8 cellular contexts compared by ENCODE assay signal in the genomic region with DNA sequence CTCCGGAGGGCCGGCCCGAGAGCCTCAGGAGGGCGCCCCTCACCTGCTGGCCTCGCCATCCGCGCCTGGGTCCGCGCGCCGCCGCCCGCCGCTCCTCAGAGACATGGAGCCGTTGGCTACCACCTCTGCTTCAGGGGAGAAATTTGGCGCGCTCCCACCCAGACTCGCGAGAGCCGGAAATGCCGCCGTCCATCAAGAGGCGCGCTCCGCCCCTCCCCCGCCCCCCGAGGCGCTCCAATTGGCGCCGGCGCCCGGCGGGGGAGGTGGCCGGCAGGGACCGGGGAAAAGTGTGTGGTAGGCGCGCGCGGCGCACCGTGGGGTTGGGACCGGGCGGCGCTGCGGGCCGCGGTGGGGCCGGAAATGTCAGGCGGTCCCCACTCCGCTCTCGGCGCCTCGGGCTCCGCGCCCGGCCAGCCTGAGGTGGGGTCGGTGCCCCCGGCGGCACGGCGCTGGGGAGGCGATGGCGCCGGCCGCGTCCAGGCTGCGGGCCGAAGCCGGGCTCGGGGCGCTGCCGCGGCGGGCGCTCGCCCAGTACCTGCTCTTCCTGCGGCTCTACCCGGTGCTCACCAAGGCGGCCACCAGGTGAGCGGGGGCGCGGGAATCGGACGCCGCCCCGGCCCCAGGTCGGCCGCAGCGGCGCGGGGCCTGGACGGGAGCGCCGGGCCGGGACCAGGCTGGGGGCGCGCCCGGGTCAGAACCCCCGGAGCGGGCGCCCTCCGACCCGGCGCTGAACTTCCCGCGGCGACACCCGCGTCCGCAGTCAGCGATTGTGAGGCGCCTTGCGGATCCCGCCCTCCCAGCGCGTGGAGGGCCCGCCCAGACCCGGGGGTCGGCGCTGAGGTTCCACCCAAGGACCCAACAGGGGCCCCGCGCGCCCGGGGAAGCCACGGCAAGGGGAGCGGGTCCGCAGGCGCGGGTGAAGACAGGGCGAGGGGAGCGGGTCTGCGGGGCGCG. TPM values are rescaled to one million over a fixed set of nuclear protein-coding genes. Genes with fewer than 3 reads are reported as not detected.
DNase-seq lines count a peak whose midpoint lies in the region; ATAC-seq and TF ChIP-seq lines count a peak whose summit lies in the region.

A gene with protein sequence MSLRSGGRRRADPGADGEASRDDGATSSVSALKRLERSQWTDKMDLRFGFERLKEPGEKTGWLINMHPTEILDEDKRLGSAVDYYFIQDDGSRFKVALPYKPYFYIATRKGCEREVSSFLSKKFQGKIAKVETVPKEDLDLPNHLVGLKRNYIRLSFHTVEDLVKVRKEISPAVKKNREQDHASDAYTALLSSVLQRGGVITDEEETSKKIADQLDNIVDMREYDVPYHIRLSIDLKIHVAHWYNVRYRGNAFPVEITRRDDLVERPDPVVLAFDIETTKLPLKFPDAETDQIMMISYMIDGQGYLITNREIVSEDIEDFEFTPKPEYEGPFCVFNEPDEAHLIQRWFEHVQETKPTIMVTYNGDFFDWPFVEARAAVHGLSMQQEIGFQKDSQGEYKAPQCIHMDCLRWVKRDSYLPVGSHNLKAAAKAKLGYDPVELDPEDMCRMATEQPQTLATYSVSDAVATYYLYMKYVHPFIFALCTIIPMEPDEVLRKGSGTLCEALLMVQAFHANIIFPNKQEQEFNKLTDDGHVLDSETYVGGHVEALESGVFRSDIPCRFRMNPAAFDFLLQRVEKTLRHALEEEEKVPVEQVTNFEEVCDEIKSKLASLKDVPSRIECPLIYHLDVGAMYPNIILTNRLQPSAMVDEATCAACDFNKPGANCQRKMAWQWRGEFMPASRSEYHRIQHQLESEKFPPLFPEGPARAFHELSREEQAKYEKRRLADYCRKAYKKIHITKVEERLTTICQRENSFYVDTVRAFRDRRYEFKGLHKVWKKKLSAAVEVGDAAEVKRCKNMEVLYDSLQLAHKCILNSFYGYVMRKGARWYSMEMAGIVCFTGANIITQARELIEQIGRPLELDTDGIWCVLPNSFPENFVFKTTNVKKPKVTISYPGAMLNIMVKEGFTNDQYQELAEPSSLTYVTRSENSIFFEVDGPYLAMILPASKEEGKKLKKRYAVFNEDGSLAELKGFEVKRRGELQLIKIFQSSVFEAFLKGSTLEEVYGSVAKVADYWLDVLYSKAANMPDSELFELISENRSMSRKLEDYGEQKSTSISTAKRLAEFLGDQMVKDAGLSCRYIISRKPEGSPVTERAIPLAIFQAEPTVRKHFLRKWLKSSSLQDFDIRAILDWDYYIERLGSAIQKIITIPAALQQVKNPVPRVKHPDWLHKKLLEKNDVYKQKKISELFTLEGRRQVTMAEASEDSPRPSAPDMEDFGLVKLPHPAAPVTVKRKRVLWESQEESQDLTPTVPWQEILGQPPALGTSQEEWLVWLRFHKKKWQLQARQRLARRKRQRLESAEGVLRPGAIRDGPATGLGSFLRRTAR (N-terminal part only) (minus strand): TSS at position 132 of the 954 bp plus-strand sequence. CDS start 27 bp downstream, at position 105.
A gene (plus strand): TSS at position 377 of the 954 bp plus-strand sequence. CDS start 84 bp downstream, at position 461.

- peak within 1 kb of the TSS in 1 of 7 donors; percentile 46 for H3K27ac Mint-ChIP-seq in CD14-positive monocyte
- peak within 1 kb of the TSS; percentile 88 for H3K27ac Mint-ChIP-seq in activated CD4-positive, alpha-beta T cell treated with anti-CD3 and anti-CD28 coated beads, Interleukin-2, amount 10 ng/mL, durations not matched to agents 24 days and 14 days

- H3K4me1 Mint-ChIP-seq in CD14-positive monocyte: peaks cover 19% of the 10 kb centered on the region
- H3K4me1 Mint-ChIP-seq in activated CD4-positive, alpha-beta T cell treated with anti-CD3 and anti-CD28 coated beads, Interleukin-2, amount 10 ng/mL, durations not matched to agents 24 days and 14 days: peaks cover 27% of the 10 kb centered on the region

- no peak for TF ChIP-seq CTCF in CD14-positive monocyte (IDR thresholded peaks at IDR 0.05)

- H3K4me3 Mint-ChIP-seq in CD14-positive monocyte: peak within 1 kb of the TSS; percentile 81 to 85
- peak within 1 kb of the TSS; percentile 85 for H3K4me3 Mint-ChIP-seq in activated CD4-positive, alpha-beta T cell treated with anti-CD3 and anti-CD28 coated beads, Interleukin-2, amount 10 ng/mL, durations not matched to agents 24 days and 14 days

- ATAC-seq in GM19395 (IDR thresholded peaks at IDR 0.05; ENCODE audit: unreplicated experiment) (peak; percentile 90), HG03521 (IDR thresholded peaks at IDR 0.05; ENCODE audit: unreplicated experiment) (peak; percentile 86), left lobe of liver (peak; percentile 92)

- H3K27me3 Mint-ChIP-seq in CD14-positive monocyte (ENCODE audit: low read depth in 3 of 3): peaks cover 3 to 12% (median 9%) of the 10 kb centered on the region in 3 donors
- no peaks in the 10 kb centered on the region for H3K27me3 Mint-ChIP-seq in activated CD4-positive, alpha-beta T cell treated with anti-CD3 and anti-CD28 coated beads, Interleukin-2, amount 10 ng/mL, durations not matched to agents 24 days and 14 days

- intact Hi-C loops in CD14-positive monocyte (cut with micrococcal nuclease): loop anchor here in 1 of 2 donors (10.0 kb wide), 1 partner anchor 137 kb away; a partner anchor contains a TSS
- intact Hi-C loops in activated CD4-positive, alpha-beta T cell treated with anti-CD3 and anti-CD28 coated beads, Interleukin-2, amount 10 ng/mL, durations not matched to agents 24 days and 14 days (cut with micrococcal nuclease): loop anchor here (1.0 to 2.0 kb wide), 3 partner anchors 23 to 141 kb away; a partner anchor contains a TSS

- peaks cover 0 to 5% (median 1%) of the 10 kb centered on the region in 7 donors for H3K9me3 Mint-ChIP-seq in CD14-positive monocyte
- no peaks in the 10 kb centered on the region for H3K9me3 Mint-ChIP-seq in activated CD4-positive, alpha-beta T cell treated with anti-CD3 and anti-CD28 coated beads, Interleukin-2, amount 10 ng/mL, durations not matched to agents 24 days and 14 days

- peak; percentile 88 for DNase-seq in CD14-positive monocyte (ENCODE audit: low spot score)
- DNase-seq in NCI-H69 (lab: John Stamatoyannopoulos, UW): peak; percentile 99
- DNase-seq in activated CD4-positive, alpha-beta T cell treated with anti-CD3 and anti-CD28 coated beads, Interleukin-2, amount 10 ng/mL, durations not matched to agents 24 days and 14 days: peak; percentile 98
- DNase-seq in cortex of kidney (lab: John Stamatoyannopoulos, UW): peak; percentile 73
- peak; percentile 97 for DNase-seq in left lobe of liver (ENCODE audit: low spot score)
- peak; percentile 96 to 97 for DNase-seq in stimulated activated CD4-positive, alpha-beta T cell treated with anti-CD3 and anti-CD28 coated beads, Interleukin-2, amount 100 ng/mL, for 24 hours

- H3K36me3 Mint-ChIP-seq in CD14-positive monocyte: no peaks in the 10 kb centered on the region
- H3K36me3 Mint-ChIP-seq in activated CD4-positive, alpha-beta T cell treated with anti-CD3 and anti-CD28 coated beads, Interleukin-2, amount 10 ng/mL, durations not matched to agents 24 days and 14 days (ENCODE audit: low read depth): peaks cover 22% of the 10 kb centered on the region

RNA-seq across cellular contexts. Expression of the first gene that starts in this region (rescaled TPM):
- 1 to 10 TPM in 1 of 2 donors, under 1 TPM in 1; 1.00 to 2.2 TPM for polyA plus RNA-seq in CD14-positive monocyte
- 171 and 180 TPM in 2 replicates for total RNA-seq in activated CD4-positive, alpha-beta T cell treated with anti-CD3 and anti-CD28 coated beads, Interleukin-2, amount 10 ng/mL, durations not matched to agents 24 days and 14 days
- total RNA-seq in left lobe of liver: 29.3 TPM

RNA-seq across cellular contexts. Expression of the second gene that starts in this region (rescaled TPM):
- polyA plus RNA-seq in CD14-positive monocyte: 1 to 10 TPM; 8.7 to 9.2 TPM
- total RNA-seq in activated CD4-positive, alpha-beta T cell treated with anti-CD3 and anti-CD28 coated beads, Interleukin-2, amount 10 ng/mL, durations not matched to agents 24 days and 14 days: 24.4 and 24.6 TPM in 2 replicates
- 225 TPM for total RNA-seq in left lobe of liver

Comparison
In these comparisons a context has a peak if more than half of its experiments do, and no peak if none do; other contexts are left out.
1. Peak in every context shown above with its lines: DNase-seq and ATAC-seq.